9 cellular contexts compared by ENCODE assay signal in genomic region chr9:22446589-22446949, GRCh38. TPM values are rescaled to one million over a fixed set of nuclear protein-coding genes. Genes with fewer than 3 reads are reported as not detected.
DNase-seq lines count a peak whose midpoint lies in the region; ATAC-seq and TF ChIP-seq lines count a peak whose summit lies in the region.
"Had no signal": no experiment of that assay in that cellular context is flagged by ENCODE, and none has a peak within 500 bp of the region (broad histone marks: within the 10 kb centered on the region; RNA-seq: fewer than 3 reads in every experiment).

A gene with protein sequence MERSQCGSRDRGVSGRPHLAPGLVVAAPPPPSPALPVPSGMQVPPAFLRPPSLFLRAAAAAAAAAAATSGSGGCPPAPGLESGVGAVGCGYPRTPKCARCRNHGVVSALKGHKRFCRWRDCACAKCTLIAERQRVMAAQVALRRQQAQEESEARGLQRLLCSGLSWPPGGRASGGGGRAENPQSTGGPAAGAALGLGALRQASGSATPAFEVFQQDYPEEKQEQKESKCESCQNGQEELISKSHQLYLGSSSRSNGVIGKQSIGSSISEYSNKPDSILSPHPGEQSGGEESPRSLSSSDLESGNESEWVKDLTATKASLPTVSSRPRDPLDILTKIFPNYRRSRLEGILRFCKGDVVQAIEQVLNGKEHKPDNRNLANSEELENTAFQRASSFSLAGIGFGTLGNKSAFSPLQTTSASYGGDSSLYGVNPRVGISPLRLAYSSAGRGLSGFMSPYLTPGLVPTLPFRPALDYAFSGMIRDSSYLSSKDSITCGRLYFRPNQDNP (plus strand): TSS chr9:22446824. CDS start chr9:22447066, 242 bp downstream.

- H3K27ac ChIP-seq in coronary artery (peak within 1 kb of the TSS; percentile 82 to 86), spleen (peak within 1 kb of the TSS in 7 of 8 donors; percentile 47 to 81 (median 76))
- H3K27ac ChIP-seq: C4-2B had no signal

- peak; percentile 52 for DNase-seq in NCI-H2196 (lab: John Stamatoyannopoulos, UW; ENCODE audit: unreplicated experiment)
- DNase-seq in NCI-H2196 treated with DMSO at 0.1 percent for 48 hours (lab: John Stamatoyannopoulos, UW; ENCODE audit: unreplicated experiment): no peak
- peak; percentile 81 for DNase-seq in OCI-M1 (lab: John Stamatoyannopoulos, UW)
- peak; percentile 86 for DNase-seq in coronary artery (ENCODE audit: low spot score)
- DNase-seq in kidney glomerular epithelial cell (lab: John Stamatoyannopoulos, UW): peak; percentile 61
- DNase-seq in spleen: peak; percentile 83
- DNase-seq in SW480 (ENCODE audit: low spot score): no peak

- H3K4me3 ChIP-seq in coronary artery (peak within 1 kb of the TSS; percentile 87), spleen (peak within 1 kb of the TSS; percentile 38 to 80 (median 55))

- peaks cover 0 to 66% (median 19%) of the 10 kb centered on the region in 7 donors for H3K27me3 ChIP-seq in spleen (replicated peaks in 1 of 7)

- ATAC-seq in HG02981 (IDR thresholded peaks at IDR 0.05; ENCODE audit: unreplicated experiment): peak; percentile 23

- intact Hi-C loops in spleen (cut with DNase I; ENCODE audit: low total_unique reads): no loop called here

- peak in 1 of 3 donors; percentile 25 for TF ChIP-seq POLR2A in spleen (IDR thresholded peaks at IDR 0.05)

- WGBS in spleen, 5 donors: 1 to 3% (median 1%) methylated on average over 8 to 24 of the region's 24 CpGs

- H3K4me1 ChIP-seq in spleen: peaks cover 0 to 22% (median 18%) of the 10 kb centered on the region in 6 donors

- no peaks in the 10 kb centered on the region for H3K9me3 ChIP-seq in spleen

- TF ChIP-seq CTCF in coronary artery (IDR thresholded peaks at IDR 0.05) (no peak), spleen (IDR thresholded peaks at IDR 0.05 in 8 of 11, conservative IDR thresholded peaks at IDR 0.05 in 3 of 11) (no peak)

- no peaks in the 10 kb centered on the region for H3K36me3 ChIP-seq in spleen

RNA-seq across cellular contexts. Expression of the gene that starts here (rescaled TPM):
- total RNA-seq in spleen: 1 to 10 TPM in 2 of 7 donors, under 1 TPM in 5; 0.14 to 1.6 (median 0.43) TPM
- under 1 TPM; 0.20 to 0.38 (median 0.35) TPM for polyA plus RNA-seq in spleen

Comparison
In these comparisons a context has a peak if more than half of its experiments do, and no peak if none do; other contexts are left out.
1. DNase-seq: peak in NCI-H2196 (single experiment), OCI-M1 (single experiment), coronary artery (single experiment), kidney glomerular epithelial cell (single experiment) and spleen (single experiment); none in NCI-H2196 treated with DMSO at 0.1 percent for 48 hours (single experiment) and SW480 (single experiment).